In the genomic region with DNA sequence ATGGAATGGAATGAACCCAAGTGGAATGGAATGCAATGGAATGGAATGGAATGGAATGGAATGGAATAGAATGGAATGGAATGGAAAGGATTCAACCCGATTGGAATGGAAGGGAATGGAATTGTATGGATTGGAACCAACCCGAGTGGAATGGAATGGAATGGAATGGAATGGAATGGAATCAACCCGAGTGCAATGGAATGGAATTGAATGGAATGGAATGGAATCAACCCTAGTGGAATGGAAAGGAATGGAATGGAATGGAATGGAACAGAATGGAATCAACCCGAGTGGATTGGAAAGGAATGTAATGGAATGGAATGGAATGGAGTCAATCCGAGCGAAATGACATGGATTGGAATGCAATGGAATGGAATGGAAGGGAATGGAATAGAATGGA, we compare ENCODE assay signal across 8 cellular contexts.
DNase-seq lines count a peak whose midpoint lies in the region; ATAC-seq and TF ChIP-seq lines count a peak whose summit lies in the region.
"Not testable (repeated sequence)": the region's sequence is repeated elsewhere in the genome, so short reads cannot be mapped to it uniquely, and the experiment has no call there.

No MANE protein-coding gene starts in this region.

- H2BK15ac ChIP-seq in mesendoderm (replicated peaks; ENCODE audit: low read depth) = not testable (repeated sequence)

- H2BK120ac ChIP-seq in mesendoderm (ENCODE audit: low read depth, low read length) = not testable (repeated sequence)

- H3K4me2 ChIP-seq in mesendoderm (ENCODE audit: low read length) = not testable (repeated sequence)

- not testable (repeated sequence) for H3K27ac ChIP-seq in mesendoderm (ENCODE audit: low read depth, low read length); upper lobe of right lung

- TF ChIP-seq CTCF in cardiac fibroblast (IDR thresholded peaks at IDR 0.05; ENCODE audit: low read depth, low read length); upper lobe of right lung (IDR thresholded peaks at IDR 0.05): not testable (repeated sequence)

- not testable (repeated sequence) for H3K23ac ChIP-seq in mesendoderm (ENCODE audit: low read length)

- peak; percentile 50 for ATAC-seq in GM18517 (IDR thresholded peaks at IDR 0.05; ENCODE audit: unreplicated experiment)
- ATAC-seq in GM21526 (IDR thresholded peaks at IDR 0.05; ENCODE audit: low FRiP score, unreplicated experiment) = peak; percentile 49
- peak; percentile 43 for ATAC-seq in HG03095 (IDR thresholded peaks at IDR 0.05; ENCODE audit: unreplicated experiment)
- ATAC-seq in Right ventricle myocardium inferior = peak; percentile 81
- ATAC-seq in upper lobe of right lung = peak; percentile 74

- 100% methylated on average over 2 of the region's 6 CpGs for WGBS in mesendoderm (ENCODE audit: extremely low coverage, insufficient coverage, low lambda C conversion rate)

- not testable (repeated sequence) for H3K36me3 ChIP-seq in mesendoderm (ENCODE audit: control insufficient read depth, insufficient read depth, low read length); upper lobe of right lung

- H3K9me3 ChIP-seq in upper lobe of right lung = peaks cover 33% of the 10 kb centered on the region

- H3K27me3 ChIP-seq in mesendoderm (ENCODE audit: insufficient read depth, low read length, poor library complexity); upper lobe of right lung: not testable (repeated sequence)

- not testable (repeated sequence) for H4K5ac ChIP-seq in mesendoderm (ENCODE audit: low read length)

- H3K56ac ChIP-seq in mesendoderm (ENCODE audit: low read length) = not testable (repeated sequence)

- intact Hi-C loops in Right ventricle myocardium inferior (cut with DNase I); upper lobe of right lung (cut with DNase I): not testable (repeated sequence)

- H3K4ac ChIP-seq in mesendoderm (ENCODE audit: low read depth, low read length) = not testable (repeated sequence)

- H3K4me3 ChIP-seq in cardiac fibroblast (replicated peaks in 1 of 2; ENCODE audit: low read depth in 2 of 2, low read length in 2 of 2); mesendoderm (ENCODE audit: low read length); upper lobe of right lung: not testable (repeated sequence)

- H3K79me1 ChIP-seq in mesendoderm (ENCODE audit: low read length) = not testable (repeated sequence)

- H3K4me1 ChIP-seq in mesendoderm (ENCODE audit: control insufficient read depth, low read depth, low read length); upper lobe of right lung: not testable (repeated sequence)

- H4K8ac ChIP-seq in mesendoderm (ENCODE audit: low read depth, low read length) = not testable (repeated sequence)

- not testable (repeated sequence) for H2AK5ac ChIP-seq in mesendoderm (ENCODE audit: low read length)

- H3K18ac ChIP-seq in mesendoderm (ENCODE audit: low read length) = not testable (repeated sequence)

- H3K9ac ChIP-seq in mesendoderm (ENCODE audit: low read length) = not testable (repeated sequence)

- H2BK5ac ChIP-seq in mesendoderm (ENCODE audit: low read length) = not testable (repeated sequence)

- H3K79me2 ChIP-seq in mesendoderm (ENCODE audit: control insufficient read depth, insufficient read depth, low read length) = not testable (repeated sequence)

- DNase-seq in RPMI7951 (ENCODE audit: low read depth) = peak; percentile 33
- DNase-seq in cardiac fibroblast (ENCODE audit: low read depth in 2 of 2) = peak; percentile 35 to 56
- DNase-seq in Right ventricle myocardium inferior (ENCODE audit: missing footprints); upper lobe of right lung: not testable (repeated sequence)
- peak; percentile 78 for DNase-seq in mesendoderm
